In genomic region chr3:37768107-37768809, GRCh38 we compare ENCODE assay signal across 11 cellular contexts.
DNase-seq lines count a peak whose midpoint lies in the region; ATAC-seq and TF ChIP-seq lines count a peak whose summit lies in the region.
"Had no signal": no experiment of that assay in that cellular context is flagged by ENCODE, and none has a peak within 500 bp of the region (broad histone marks: within the 10 kb centered on the region; RNA-seq: fewer than 3 reads in every experiment).

No MANE protein-coding gene starts in this region.

- POLR2A ChIA-PET in activated CD8-positive, alpha-beta T cell treated with anti-CD3 and anti-CD28 coated beads for 36 hours (lab: Charles Lee): no interaction called here

- H3K36me3 Mint-ChIP-seq in activated CD8-positive, alpha-beta T cell treated with anti-CD3 and anti-CD28 coated beads for 36 hours (ENCODE audit: low read depth): no peaks in the 10 kb centered on the region
- H3K36me3 Mint-ChIP-seq: immature natural killer cell had no signal

- CTCF ChIA-PET in activated CD8-positive, alpha-beta T cell treated with anti-CD3 and anti-CD28 coated beads for 36 hours (lab: Charles Lee): interaction anchor here (1.5 kb wide), 1 partner anchor 12 kb away, joined by 4 read pairs; no protein-coding TSS in a partner anchor

- peaks cover 11% of the 10 kb centered on the region for H3K27me3 Mint-ChIP-seq in activated CD8-positive, alpha-beta T cell treated with anti-CD3 and anti-CD28 coated beads for 36 hours

- H3K4me1 Mint-ChIP-seq in activated CD8-positive, alpha-beta T cell treated with anti-CD3 and anti-CD28 coated beads for 36 hours (ENCODE audit: low read depth): peaks cover 2% of the 10 kb centered on the region
- H3K4me1 Mint-ChIP-seq: immature natural killer cell had no signal

- DNase-seq in NCI-H2081 (lab: John Stamatoyannopoulos, UW) (peak; percentile 0 to 9), NCI-H2081 treated with DMSO at 0.1 percent for 48 hours (lab: John Stamatoyannopoulos, UW) (no peak), NCI-H526 treated with DMSO at 0.1 percent for 48 hours (lab: John Stamatoyannopoulos, UW) (peak; percentile 1), fibroblast of peridontal ligament (ENCODE audit: extremely low read depth) (peak; percentile 29), smooth muscle cell of the brain vasculature (ENCODE audit: low read depth, low spot score) (peak; percentile 29), germinal center (ENCODE audit: low spot score) (no peak), foreskin melanocyte (no peak)
- DNase-seq in activated CD8-positive, alpha-beta T cell treated with anti-CD3 and anti-CD28 coated beads for 36 hours: no peak
- DNase-seq: activated effector memory CD4-positive, alpha-beta T cell treated with anti-CD3 and anti-CD28 coated beads, Interleukin-2, amount 50 U/mL, for 16 hours; immature natural killer cell had no signal

- no peak for ATAC-seq in activated CD8-positive, alpha-beta T cell treated with anti-CD3 and anti-CD28 coated beads for 36 hours
- ATAC-seq: activated CD4-positive, CD25-positive, alpha-beta regulatory T cell treated with anti-CD3 and anti-CD28 coated beads, Interleukin-2, amount 50 U/mL, for 24 hours had no signal

- H3K27ac Mint-ChIP-seq in activated CD8-positive, alpha-beta T cell treated with anti-CD3 and anti-CD28 coated beads for 36 hours: no peak overlapping the region
- H3K27ac Mint-ChIP-seq: immature natural killer cell had no signal

- intact Hi-C loops in activated CD8-positive, alpha-beta T cell treated with anti-CD3 and anti-CD28 coated beads for 36 hours (cut with micrococcal nuclease): no loop called here

- no peak for TF ChIP-seq CTCF in activated CD8-positive, alpha-beta T cell treated with anti-CD3 and anti-CD28 coated beads for 36 hours (IDR thresholded peaks at IDR 0.05)

- H3K9me3 Mint-ChIP-seq in activated CD8-positive, alpha-beta T cell treated with anti-CD3 and anti-CD28 coated beads for 36 hours: no peaks in the 10 kb centered on the region
- H3K9me3 Mint-ChIP-seq: immature natural killer cell had no signal

- H3K4me3 Mint-ChIP-seq in activated CD8-positive, alpha-beta T cell treated with anti-CD3 and anti-CD28 coated beads for 36 hours: no peak overlapping the region
- H3K4me3 Mint-ChIP-seq: immature natural killer cell had no signal

Comparison
In these comparisons a context has a peak if more than half of its experiments do, and no peak if none do; other contexts are left out.
1. DNase-seq: peak in NCI-H2081 (2 of 2), NCI-H526 treated with DMSO at 0.1 percent for 48 hours (single experiment), fibroblast of peridontal ligament (single experiment) and smooth muscle cell of the brain vasculature (single experiment); none in NCI-H2081 treated with DMSO at 0.1 percent for 48 hours (single experiment), activated CD8-positive, alpha-beta T cell treated with anti-CD3 and anti-CD28 coated beads for 36 hours (single experiment), germinal center (single experiment) and foreskin melanocyte (single experiment).